ENCODE assay signal across 1 cellular context in the genomic region with DNA sequence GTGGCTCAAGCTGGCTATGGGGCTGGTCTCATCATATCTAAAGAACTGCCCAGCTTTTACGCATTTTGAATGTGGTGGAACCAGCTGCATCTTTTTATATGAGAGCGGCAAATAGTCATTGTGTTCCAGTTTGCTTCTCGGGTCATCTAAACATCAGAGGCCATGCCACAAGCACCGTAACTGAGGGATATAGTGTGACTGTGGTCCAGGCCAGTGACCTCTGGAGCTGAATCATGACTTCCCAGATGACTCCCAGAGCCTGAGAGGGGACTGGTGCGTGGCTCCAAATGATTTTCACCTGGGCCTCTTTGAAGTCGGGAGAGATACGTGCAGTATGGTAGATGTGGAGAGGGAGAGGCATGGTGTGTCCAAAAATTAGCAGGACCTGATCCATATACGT.
TF ChIP-seq lines count a peak whose summit lies in the region.

No MANE protein-coding gene starts in this region.

TF ChIP-seq in HCT116, 20 proteins besides CTCF, POLR2A, EP300 and RAD21 (continued from another document):
- TF ChIP-seq, protein P1, sequence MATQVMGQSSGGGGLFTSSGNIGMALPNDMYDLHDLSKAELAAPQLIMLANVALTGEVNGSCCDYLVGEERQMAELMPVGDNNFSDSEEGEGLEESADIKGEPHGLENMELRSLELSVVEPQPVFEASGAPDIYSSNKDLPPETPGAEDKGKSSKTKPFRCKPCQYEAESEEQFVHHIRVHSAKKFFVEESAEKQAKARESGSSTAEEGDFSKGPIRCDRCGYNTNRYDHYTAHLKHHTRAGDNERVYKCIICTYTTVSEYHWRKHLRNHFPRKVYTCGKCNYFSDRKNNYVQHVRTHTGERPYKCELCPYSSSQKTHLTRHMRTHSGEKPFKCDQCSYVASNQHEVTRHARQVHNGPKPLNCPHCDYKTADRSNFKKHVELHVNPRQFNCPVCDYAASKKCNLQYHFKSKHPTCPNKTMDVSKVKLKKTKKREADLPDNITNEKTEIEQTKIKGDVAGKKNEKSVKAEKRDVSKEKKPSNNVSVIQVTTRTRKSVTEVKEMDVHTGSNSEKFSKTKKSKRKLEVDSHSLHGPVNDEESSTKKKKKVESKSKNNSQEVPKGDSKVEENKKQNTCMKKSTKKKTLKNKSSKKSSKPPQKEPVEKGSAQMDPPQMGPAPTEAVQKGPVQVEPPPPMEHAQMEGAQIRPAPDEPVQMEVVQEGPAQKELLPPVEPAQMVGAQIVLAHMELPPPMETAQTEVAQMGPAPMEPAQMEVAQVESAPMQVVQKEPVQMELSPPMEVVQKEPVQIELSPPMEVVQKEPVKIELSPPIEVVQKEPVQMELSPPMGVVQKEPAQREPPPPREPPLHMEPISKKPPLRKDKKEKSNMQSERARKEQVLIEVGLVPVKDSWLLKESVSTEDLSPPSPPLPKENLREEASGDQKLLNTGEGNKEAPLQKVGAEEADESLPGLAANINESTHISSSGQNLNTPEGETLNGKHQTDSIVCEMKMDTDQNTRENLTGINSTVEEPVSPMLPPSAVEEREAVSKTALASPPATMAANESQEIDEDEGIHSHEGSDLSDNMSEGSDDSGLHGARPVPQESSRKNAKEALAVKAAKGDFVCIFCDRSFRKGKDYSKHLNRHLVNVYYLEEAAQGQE (IDR thresholded peaks at IDR 0.05; ENCODE audit: low read depth): no peak
- no peak for TF ChIP-seq JUND (IDR thresholded peaks at IDR 0.05)
